Comparison of ENCODE assay signal across 8 cellular contexts in genomic region chr6:15264902-15265761, GRCh38. TPM values are rescaled to one million over a fixed set of nuclear protein-coding genes. Genes with fewer than 3 reads are reported as not detected.
DNase-seq lines count a peak whose midpoint lies in the region; ATAC-seq, FAIRE-seq and TF ChIP-seq lines count a peak whose summit lies in the region.

No MANE protein-coding gene starts in this region.

- in situ Hi-C loops in SK-MEL-5 (cut with HindIII; ENCODE audit: low pct_unique_long_range_greater_than_20kb, low sequenced_read_pairs): no loop called here

- FAIRE-seq in GM12891 (lab: Jason Lieb, UNC) (no peak), pancreas (lab: Jason Lieb, UNC) (no peak)

- intact Hi-C loops in pancreas (cut with DNase I): no loop called here
- intact Hi-C loops in stomach (cut with DNase I; ENCODE audit: low total_unique reads): no loop called here

- DNase-seq in GM12891 (ENCODE audit: insufficient read length, low spot score): no peak
- DNase-seq in SK-MEL-5 (ENCODE audit: low read depth, low spot score): peak; percentile 31
- peak; percentile 90 for DNase-seq in foreskin melanocyte
- no peak for DNase-seq in pancreas
- DNase-seq in NCI-H2107 treated with DMSO at 0.1 percent for 48 hours (lab: John Stamatoyannopoulos, UW; ENCODE audit: unreplicated experiment): no peak
- DNase-seq in stomach: no peak

- H3K27ac ChIP-seq in pancreas: peak overlapping the region in 2 of 4 donors; percentile 4 to 10
- peak overlapping the region in 2 of 5 donors; percentile 15 to 22 for H3K27ac ChIP-seq in stomach

- no peaks in the 10 kb centered on the region for H3K27me3 ChIP-seq in pancreas
- no peaks in the 10 kb centered on the region for H3K27me3 ChIP-seq in stomach

- H3K36me3 ChIP-seq in pancreas (no peaks in the 10 kb centered on the region), stomach (no peaks in the 10 kb centered on the region)

- peak in 3 of 4 donors; percentile 28 to 63 (median 51) for ATAC-seq in pancreas
- no peak for ATAC-seq in GM21367 (IDR thresholded peaks at IDR 0.05; ENCODE audit: unreplicated experiment)
- no peak for ATAC-seq in HG03460 (IDR thresholded peaks at IDR 0.05; ENCODE audit: unreplicated experiment)

- no peak for TF ChIP-seq EP300 in stomach (IDR thresholded peaks at IDR 0.05)

- no peak for TF ChIP-seq POLR2A in GM12891 (IDR thresholded peaks at IDR 0.05; ENCODE audit: low read depth, low read length)
- TF ChIP-seq POLR2A in stomach (IDR thresholded peaks at IDR 0.05): no peak

- H3K4me3 ChIP-seq in pancreas: no peak overlapping the region
- no peak overlapping the region for H3K4me3 ChIP-seq in stomach

- TF ChIP-seq CTCF in pancreas (IDR thresholded peaks at IDR 0.05) (no peak), stomach (IDR thresholded peaks at IDR 0.05) (no peak)

- H3K9me3 ChIP-seq in pancreas (no peaks in the 10 kb centered on the region), stomach (no peaks in the 10 kb centered on the region)

- peaks cover 7 to 39% (median 11%) of the 10 kb centered on the region in 3 donors for H3K4me1 ChIP-seq in pancreas
- H3K4me1 ChIP-seq in stomach: peaks cover 45 to 91% (median 70%) of the 10 kb centered on the region in 4 donors

- 32 to 33% methylated on average over 7 of the region's 7 CpGs for WGBS in pancreas, 2 donors
- 26 to 40% (median 33%) methylated on average over 7 of the region's 7 CpGs for WGBS in stomach, 5 donors

TF ChIP-seq in GM12891, 5 proteins besides CTCF, POLR2A, EP300 and RAD21:
- 0 out of 2 replicates have a peak, but pooled peaks have one; percentile 1 for TF ChIP-seq SPI1 (IDR thresholded peaks at IDR 0.05; ENCODE audit: low read depth, low read length)
- no peak for TF ChIP-seq PAX5 (IDR thresholded peaks at IDR 0.05; ENCODE audit: insufficient read depth, low read length, severe bottlenecking)

RNA-seq across cellular contexts. Expression of gene JARID2, which starts 19.3 kb away (rescaled TPM):
- polyA plus RNA-seq in GM12891 (2012; ENCODE audit: low read depth, missing spikeins): 10.5 TPM
- 35.5 and 37.6 TPM in 2 replicates for total RNA-seq in SK-MEL-5 (2014; rRNA removed; shearing (Covaris generic))
- polyA plus RNA-seq in SK-MEL-5 (2015; cell fraction: cytosol; rRNA removed): 44.4 and 57.0 TPM in 2 replicates
- 74.2 and 74.8 TPM in 2 replicates for polyA plus RNA-seq in SK-MEL-5 (2015; cell fraction: nucleus; rRNA removed)
- total RNA-seq in pancreas: 1 to 10 TPM; 2.4 to 6.7 (median 3.7) TPM
- polyA plus RNA-seq in pancreas: 1 to 10 TPM; 2.8 to 4.1 TPM
- total RNA-seq in stomach: 10 to 100 TPM; 10.4 to 42.6 (median 14.0) TPM
- polyA plus RNA-seq in stomach: 1 to 10 TPM; 2.4 to 3.8 (median 3.6) TPM

Comparison
In these comparisons a context has a peak if more than half of its experiments do, and no peak if none do; other contexts are left out.
1. DNase-seq: peak in SK-MEL-5 (single experiment) and foreskin melanocyte (single experiment); none in GM12891 (single experiment), pancreas (0 of 6), NCI-H2107 treated with DMSO at 0.1 percent for 48 hours (single experiment) and stomach (single experiment).
2. ATAC-seq: peak in pancreas (3 of 4); none in GM21367 (single experiment) and HG03460 (single experiment).